1 cellular context compared by ENCODE assay signal in the genomic region with DNA sequence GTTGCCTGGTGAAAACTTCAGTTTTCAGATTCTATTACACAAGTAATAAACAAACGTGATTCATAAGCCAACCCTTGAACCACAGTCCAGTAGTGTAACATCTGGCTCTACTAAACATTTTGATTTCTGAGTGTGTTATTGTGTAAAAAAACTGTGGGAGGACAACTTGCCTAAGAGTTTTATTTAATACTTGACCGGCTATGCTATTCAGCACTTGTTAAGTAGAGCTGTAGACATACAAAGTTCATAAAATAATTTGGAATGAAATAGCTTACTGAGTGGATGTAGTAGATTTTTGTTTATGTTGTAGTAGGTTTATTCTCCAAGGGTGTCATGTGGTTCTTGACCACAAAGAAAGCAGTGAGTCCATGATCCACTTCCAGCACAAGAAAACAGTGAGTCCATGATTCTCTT.
TF ChIP-seq lines count a peak whose summit lies in the region.

No MANE protein-coding gene starts in this region.

TF ChIP-seq in H1, 55 proteins besides CTCF, POLR2A, EP300 and RAD21:
- TF ChIP-seq KDM5A (IDR thresholded peaks at IDR 0.05; ENCODE audit: low read length) (no peak), SIX5 (IDR thresholded peaks at IDR 0.05; ENCODE audit: low read depth, low read length) (no peak), POU5F1 (IDR thresholded peaks at IDR 0.05; ENCODE audit: low read depth, low read length) (no peak), EGR1 (IDR thresholded peaks at IDR 0.05; ENCODE audit: borderline replicate concordance, low read depth, low read length) (no peak), SIN3A (conservative IDR thresholded peaks at IDR 0.05 in 1 of 2, IDR thresholded peaks at IDR 0.05 in 1 of 2; ENCODE audit: low read depth in 1 of 2, low read length in 2 of 2) (no peak), CTBP2 (IDR thresholded peaks at IDR 0.05; ENCODE audit: borderline replicate concordance, insufficient read depth, insufficient read length, low read length) (no peak), SUZ12 (IDR thresholded peaks at IDR 0.05; ENCODE audit: low read length) (no peak), TEAD4 (IDR thresholded peaks at IDR 0.05; ENCODE audit: low read depth, low read length) (no peak), CREB1 (IDR thresholded peaks at IDR 0.05) (no peak), CBX5 (IDR thresholded peaks at IDR 0.05; ENCODE audit: low read depth, low read length) (no peak), EZH2 (IDR thresholded peaks at IDR 0.05; ENCODE audit: low read depth, low read length, severe bottlenecking) (no peak), RBBP5 (IDR thresholded peaks at IDR 0.05; ENCODE audit: borderline replicate concordance, low read depth, low read length) (no peak), SP4 (IDR thresholded peaks at IDR 0.05; ENCODE audit: low read length) (no peak), NANOG (IDR thresholded peaks at IDR 0.05; ENCODE audit: insufficient read depth, low read depth, low read length, poor library complexity, severe bottlenecking) (no peak), POLR2AphosphoS5 (IDR thresholded peaks at IDR 0.05; ENCODE audit: low read depth, low read length) (no peak), BCL11A (IDR thresholded peaks at IDR 0.05; ENCODE audit: low read depth in 2 of 2, low read length in 2 of 2) (no peak), RFX5 (IDR thresholded peaks at IDR 0.05; ENCODE audit: borderline replicate concordance, low read depth, low read length) (no peak)
- TF ChIP-seq, protein P1, sequence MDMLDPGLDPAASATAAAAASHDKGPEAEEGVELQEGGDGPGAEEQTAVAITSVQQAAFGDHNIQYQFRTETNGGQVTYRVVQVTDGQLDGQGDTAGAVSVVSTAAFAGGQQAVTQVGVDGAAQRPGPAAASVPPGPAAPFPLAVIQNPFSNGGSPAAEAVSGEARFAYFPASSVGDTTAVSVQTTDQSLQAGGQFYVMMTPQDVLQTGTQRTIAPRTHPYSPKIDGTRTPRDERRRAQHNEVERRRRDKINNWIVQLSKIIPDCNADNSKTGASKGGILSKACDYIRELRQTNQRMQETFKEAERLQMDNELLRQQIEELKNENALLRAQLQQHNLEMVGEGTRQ (IDR thresholded peaks at IDR 0.05; ENCODE audit: low read length), result no peak
- TF ChIP-seq, protein P2, sequence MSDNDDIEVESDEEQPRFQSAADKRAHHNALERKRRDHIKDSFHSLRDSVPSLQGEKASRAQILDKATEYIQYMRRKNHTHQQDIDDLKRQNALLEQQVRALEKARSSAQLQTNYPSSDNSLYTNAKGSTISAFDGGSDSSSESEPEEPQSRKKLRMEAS (IDR thresholded peaks at IDR 0.05), result no peak
